In genomic region chr19:5091576-5092215, GRCh38 we compare ENCODE assay signal across 12 cellular contexts.
DNase-seq lines count a peak whose midpoint lies in the region; ATAC-seq and TF ChIP-seq lines count a peak whose summit lies in the region.
"Had no signal": no experiment of that assay in that cellular context is flagged by ENCODE, and none has a peak within 500 bp of the region (broad histone marks: within the 10 kb centered on the region; RNA-seq: fewer than 3 reads in every experiment).

No MANE protein-coding gene starts in this region.

- intact Hi-C loops in left ventricle myocardium superior (cut with micrococcal nuclease) (no loop called here), sciatic nerve (cut with DNase I) (no loop called here), colonic mucosa (cut with DNase I) (no loop called here)

- H3K4me2 ChIP-seq in BLaER1: peak overlapping the region; percentile 66

- H3K27ac ChIP-seq in BLaER1 (no peak overlapping the region; the same call in 1 of the 2 replicates), colonic mucosa (no peak overlapping the region)

- H3K9me3 ChIP-seq in BLaER1 (peaks cover 8% of the 10 kb centered on the region), adipocyte (ENCODE audit: control insufficient read depth, low read length) (no peaks in the 10 kb centered on the region), colonic mucosa (no peaks in the 10 kb centered on the region)

- ATAC-seq in left ventricle myocardium superior: peak; percentile 2
- peak; percentile 70 for ATAC-seq in sciatic nerve
- ATAC-seq: activated CD8-positive, alpha-beta T cell treated with anti-CD3 and anti-CD28 coated beads, Interleukin-2, amount 10 ng/mL, durations not matched to agents 7 days and 5 days had no signal

- no peak overlapping the region for H3K9ac ChIP-seq in BLaER1
- H3K9ac ChIP-seq in adipocyte (ENCODE audit: low read length): peak overlapping the region; percentile 52
- H3K9ac ChIP-seq in colonic mucosa (ENCODE audit: low read depth in 2 of 2, low read length in 2 of 2): no peak overlapping the region

- H3K27me3 ChIP-seq in BLaER1 (no peaks in the 10 kb centered on the region), adipocyte (replicated peaks; ENCODE audit: control insufficient read depth, insufficient read depth, low read length) (no peaks in the 10 kb centered on the region), colonic mucosa (no peaks in the 10 kb centered on the region)

- H3K4me3 ChIP-seq in BLaER1: no peak overlapping the region
- peak overlapping the region; percentile 1 for H3K4me3 ChIP-seq in adipocyte (ENCODE audit: low read length)
- H3K4me3 ChIP-seq in colonic mucosa: no peak overlapping the region

- TF ChIP-seq CTCF in colonic mucosa (IDR thresholded peaks at IDR 0.05): no peak

- H3K4me1 ChIP-seq in BLaER1 (peaks cover 55% of the 10 kb centered on the region), adipocyte (ENCODE audit: control insufficient read depth, insufficient read depth, low read length) (peaks cover 23% of the 10 kb centered on the region), colonic mucosa (no peaks in the 10 kb centered on the region)

- peaks cover 97% of the 10 kb centered on the region for H4K20me1 ChIP-seq in BLaER1

- H3K36me3 ChIP-seq in BLaER1: peaks cover 60% of the 10 kb centered on the region
- H3K36me3 ChIP-seq in adipocyte (ENCODE audit: control insufficient read depth, insufficient read depth, low read length, severe bottlenecking): peaks cover 27% of the 10 kb centered on the region
- peaks cover 4% of the 10 kb centered on the region for H3K36me3 ChIP-seq in colonic mucosa

- DNase-seq in adipocyte (ENCODE audit: low read depth) (no peak), left ventricle myocardium superior (no peak), sciatic nerve (ENCODE audit: low spot score) (no peak), iPS-NIHi11 (ENCODE audit: low spot score) (no peak), NCI-H510A (lab: John Stamatoyannopoulos, UW) (no peak), colonic mucosa (no peak), NCI-H187 treated with DMSO at 0.1 percent for 48 hours (lab: John Stamatoyannopoulos, UW) (no peak)
- DNase-seq: activated CD8-positive, alpha-beta T cell treated with anti-CD3 and anti-CD28 coated beads, Interleukin-2, amount 10 ng/mL, durations not matched to agents 7 days and 5 days; activated naive CD8-positive, alpha-beta T cell treated with anti-CD3 and anti-CD28 coated beads, Interleukin-2, amount 10 ng/mL, durations not matched to agents 7 days and 5 days; NCI-H748 treated with DMSO at 0.1 percent for 48 hours; small intestine had no signal
